Comparison of ENCODE assay signal across 7 cellular contexts in genomic region chr7:121432486-121432885, GRCh38.
A peak's percentile ranks its signal among the peaks of the same experiment; 100 is the strongest.
DNase-seq lines count a peak whose midpoint lies in the region; ATAC-seq and FAIRE-seq lines count a peak whose summit lies in the region.
"Not testable (repeated sequence)": the region's sequence is repeated elsewhere in the genome, so short reads cannot be mapped to it uniquely, and the experiment has no call there.

No MANE protein-coding gene starts in this region.

- not testable (repeated sequence) for DNase-seq in GM19239 (ENCODE audit: insufficient read length, low spot score)

- ATAC-seq in GM18519 (IDR thresholded peaks at IDR 0.05; ENCODE audit: low FRiP score, unreplicated experiment) (peak; percentile 68), GM21447 (IDR thresholded peaks at IDR 0.05; ENCODE audit: unreplicated experiment) (peak; percentile 74), HG02610 (IDR thresholded peaks at IDR 0.05; ENCODE audit: unreplicated experiment) (peak; percentile 78), HG03025 (IDR thresholded peaks at IDR 0.05; ENCODE audit: low FRiP score, unreplicated experiment) (peak; percentile 32), HG03196 (IDR thresholded peaks at IDR 0.05; ENCODE audit: unreplicated experiment) (peak; percentile 64), HG03558 (IDR thresholded peaks at IDR 0.05; ENCODE audit: extremely low read depth, unreplicated experiment) (peak; percentile 64)

- FAIRE-seq in GM19239 (lab: Jason Lieb, UNC), result peak; percentile 73
